8 cellular contexts compared by ENCODE assay signal in genomic region chr2:151051584-151052220, GRCh38.
A peak's percentile ranks its signal among the peaks of the same experiment; 100 is the strongest.
DNase-seq lines count a peak whose midpoint lies in the region; ATAC-seq and TF ChIP-seq lines count a peak whose summit lies in the region.

No MANE protein-coding gene starts in this region.

- H3K36me3 ChIP-seq in kidney epithelial cell (ENCODE audit: control insufficient read depth, insufficient read depth, low read length) = no peaks in the 10 kb centered on the region
- no peaks in the 10 kb centered on the region for H3K36me3 ChIP-seq in tibial nerve

- H3K27me3 Mint-ChIP-seq in brain = no peaks in the 10 kb centered on the region

- H3K27ac ChIP-seq in tibial nerve = no peak overlapping the region

- H3K4me3 ChIP-seq in kidney epithelial cell (ENCODE audit: low read depth, low read length) (no peak overlapping the region), tibial nerve (no peak overlapping the region)

- peak; percentile 1 for DNase-seq in activated CD8-positive, alpha-beta memory T cell treated with anti-CD3 and anti-CD28 coated beads, Interleukin-2, amount 50 U/mL, for 1 hour (ENCODE audit: extremely low read depth)
- DNase-seq in activated CD8-positive, alpha-beta memory T cell treated with anti-CD3 and anti-CD28 coated beads, Interleukin-2, amount 50 U/mL, for 48 hours = no peak
- DNase-seq in GM20000 (ENCODE audit: low spot score) (peak; percentile 44), NOMO-1 (lab: John Stamatoyannopoulos, UW; ENCODE audit: unreplicated experiment in 2 of 2) (peak; percentile 38 to 56), kidney epithelial cell (ENCODE audit: low read depth) (no peak), tibial nerve (ENCODE audit: low spot score in 2 of 2) (peak in 1 of 2 donors; percentile 70)

- no peaks in the 10 kb centered on the region for H3K27me3 ChIP-seq in kidney epithelial cell (ENCODE audit: control insufficient read depth, insufficient read depth, low read length)
- no peaks in the 10 kb centered on the region for H3K27me3 ChIP-seq in tibial nerve

- ATAC-seq in HG03442 (IDR thresholded peaks at IDR 0.05; ENCODE audit: unreplicated experiment) = peak; percentile 88

- no peak overlapping the region for H3K4me3 Mint-ChIP-seq in brain

- H3K27ac Mint-ChIP-seq in brain = peak overlapping the region in 2 of 5 experiments; percentile 15 to 36

- H3K9me3 Mint-ChIP-seq in brain = peaks cover 0 to 4% (median 0%) of the 10 kb centered on the region in 5 experiments

- no peak for TF ChIP-seq EP300 in tibial nerve (IDR thresholded peaks at IDR 0.05)

- TF ChIP-seq CTCF in GM20000 (IDR thresholded peaks at IDR 0.05; ENCODE audit: extremely low read depth, missing control alignments) (peak; percentile 53), brain (conservative IDR thresholded peaks at IDR 0.05) (peak; percentile 61 to 80), kidney epithelial cell (IDR thresholded peaks at IDR 0.05; ENCODE audit: insufficient read depth, low read length, poor library complexity, severe bottlenecking) (peak; percentile 75), tibial nerve (IDR thresholded peaks at IDR 0.05) (peak; percentile 63 to 73 (median 69))

- H3K4me1 ChIP-seq in tibial nerve = peaks cover 0 to 8% (median 2%) of the 10 kb centered on the region in 4 donors

- H3K4me1 Mint-ChIP-seq in brain = peaks cover 41% of the 10 kb centered on the region

- no peaks in the 10 kb centered on the region for H3K9me3 ChIP-seq in tibial nerve

- 15 to 21% methylated on average over 2 of the region's 2 CpGs for WGBS in tibial nerve, 2 donors

- H3K36me3 Mint-ChIP-seq in brain = no peaks in the 10 kb centered on the region

- TF ChIP-seq POLR2A in tibial nerve (IDR thresholded peaks at IDR 0.05) = no peak

Comparison
In these comparisons a context has a peak if more than half of its experiments do, and no peak if none do; other contexts are left out.
1. DNase-seq: peak in activated CD8-positive, alpha-beta memory T cell treated with anti-CD3 and anti-CD28 coated beads, Interleukin-2, amount 50 U/mL, for 1 hour (single experiment), GM20000 (single experiment) and NOMO-1 (2 of 2); none in activated CD8-positive, alpha-beta memory T cell treated with anti-CD3 and anti-CD28 coated beads, Interleukin-2, amount 50 U/mL, for 48 hours (single experiment) and kidney epithelial cell (single experiment).
2. Peak in every context shown above with its lines, with median percentiles within 50 percentile points of each other: CTCF ChIP-seq.